Comparison of ENCODE assay signal across 8 cellular contexts in the genomic region with DNA sequence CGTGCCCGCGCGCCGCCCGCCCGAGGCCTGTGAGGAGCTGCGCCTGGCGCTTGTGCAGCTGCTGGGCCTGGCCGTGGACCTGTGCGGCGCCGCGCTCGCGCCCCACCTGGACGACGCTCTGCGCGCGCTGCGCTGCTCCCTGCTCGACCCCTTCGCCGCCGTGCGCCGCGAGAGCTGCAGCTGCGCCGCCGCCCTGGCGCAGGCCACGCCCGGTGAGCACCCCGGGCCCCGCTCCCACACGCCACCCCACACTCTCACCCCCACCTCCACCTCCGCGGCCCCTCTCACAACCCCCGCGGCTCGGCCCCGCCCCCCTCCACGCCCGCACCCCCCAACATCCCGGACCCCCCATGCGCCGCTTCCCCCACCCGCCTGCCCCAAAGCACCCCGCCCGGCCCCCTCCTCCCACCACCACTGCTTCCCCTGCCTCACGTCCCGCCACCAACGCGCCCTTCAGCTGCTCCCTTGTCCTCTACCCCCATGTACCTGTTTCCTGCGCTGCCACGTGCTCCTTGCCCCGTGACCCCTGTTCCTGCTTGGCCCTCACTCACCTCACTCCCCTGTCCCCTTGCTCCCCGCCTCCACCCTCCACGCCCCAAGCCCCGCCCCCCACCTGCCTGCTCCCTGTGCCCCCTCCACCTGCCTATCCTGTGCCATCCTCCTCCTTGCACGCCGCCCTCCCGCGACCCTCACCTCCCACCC. TPM values are rescaled to one million over a fixed set of nuclear protein-coding genes. Genes with fewer than 3 reads are reported as not detected.
DNase-seq lines count a peak whose midpoint lies in the region; ATAC-seq lines count a peak whose summit lies in the region.

Gene PRKAR1B (minus strand): TSS at position 178 of the 702 bp plus-strand sequence. CDS start 15,776 bp downstream, outside the sequence.

- H3K4me1 ChIP-seq in mucosa of stomach (ENCODE audit: control insufficient read depth, insufficient read depth, low read length): peaks cover 29% of the 10 kb centered on the region
- peaks cover 2 to 20% (median 18%) of the 10 kb centered on the region in 5 donors for H3K4me1 ChIP-seq in subcutaneous abdominal adipose tissue (ENCODE audit: control insufficient read depth in 5 of 5, insufficient read depth in 5 of 5, low read length in 5 of 5)

- intact Hi-C loops in activated CD4-positive, alpha-beta T cell treated with anti-CD3 and anti-CD28 coated beads, Interleukin-2, amount 10 ng/mL, durations not matched to agents 24 days and 14 days (cut with micrococcal nuclease): loop anchor here (2.0 kb wide), 2 partner anchors 206 to 578 kb away; no protein-coding TSS in a partner anchor

- peak within 1 kb of the TSS; percentile 96 for H3K27ac Mint-ChIP-seq in activated CD4-positive, alpha-beta T cell treated with anti-CD3 and anti-CD28 coated beads, Interleukin-2, amount 10 ng/mL, durations not matched to agents 24 days and 14 days

- H3K27ac ChIP-seq in subcutaneous abdominal adipose tissue (ENCODE audit: low read depth, low read length): no peak within 1 kb of the TSS

- H3K36me3 ChIP-seq in mucosa of stomach (ENCODE audit: control insufficient read depth, insufficient read depth, low read length): no peaks in the 10 kb centered on the region
- H3K36me3 ChIP-seq in subcutaneous abdominal adipose tissue (ENCODE audit: control insufficient read depth in 5 of 5, insufficient read depth in 5 of 5, low read length in 5 of 5): peaks cover 0 to 31% (median 26%) of the 10 kb centered on the region in 5 donors

- peaks cover 3% of the 10 kb centered on the region for H3K9me3 Mint-ChIP-seq in activated CD4-positive, alpha-beta T cell treated with anti-CD3 and anti-CD28 coated beads, Interleukin-2, amount 10 ng/mL, durations not matched to agents 24 days and 14 days

- H3K4me3 ChIP-seq in mucosa of stomach (ENCODE audit: low read length) (peak within 1 kb of the TSS; percentile 63), subcutaneous abdominal adipose tissue (ENCODE audit: low read depth in 1 of 5, low read length in 5 of 5) (peak within 1 kb of the TSS; percentile 64 to 83 (median 74))

- H3K4me3 Mint-ChIP-seq in activated CD4-positive, alpha-beta T cell treated with anti-CD3 and anti-CD28 coated beads, Interleukin-2, amount 10 ng/mL, durations not matched to agents 24 days and 14 days: peak within 1 kb of the TSS; percentile 95

- no peaks in the 10 kb centered on the region for H3K27me3 Mint-ChIP-seq in activated CD4-positive, alpha-beta T cell treated with anti-CD3 and anti-CD28 coated beads, Interleukin-2, amount 10 ng/mL, durations not matched to agents 24 days and 14 days

- in situ Hi-C loops in endometrial microvascular endothelial cells (cut with HindIII; ENCODE audit: inconsistent ontology term, low pct_unique_long_range_greater_than_20kb, low sequenced_read_pairs): no loop called here

- peaks cover 18% of the 10 kb centered on the region for H3K4me1 Mint-ChIP-seq in activated CD4-positive, alpha-beta T cell treated with anti-CD3 and anti-CD28 coated beads, Interleukin-2, amount 10 ng/mL, durations not matched to agents 24 days and 14 days

- peak; percentile 46 for ATAC-seq in GM21529 (IDR thresholded peaks at IDR 0.05; ENCODE audit: unreplicated experiment)

- DNase-seq in GF-D8 (lab: John Stamatoyannopoulos, UW) (peak; percentile 9), HuH-7 (ENCODE audit: low spot score) (peak; percentile 52), DMS153 (lab: John Stamatoyannopoulos, UW) (no peak)
- DNase-seq in activated CD4-positive, alpha-beta T cell treated with anti-CD3 and anti-CD28 coated beads, Interleukin-2, amount 10 ng/mL, durations not matched to agents 24 days and 14 days: peak; percentile 83

- H3K9ac ChIP-seq in mucosa of stomach (ENCODE audit: low read length): peak within 1 kb of the TSS; percentile 47
- peak within 1 kb of the TSS; percentile 16 to 82 (median 69) for H3K9ac ChIP-seq in subcutaneous abdominal adipose tissue (ENCODE audit: low read length in 5 of 5)

- H3K27me3 ChIP-seq in mucosa of stomach (ENCODE audit: control insufficient read depth, insufficient read depth, low read length) (no peaks in the 10 kb centered on the region), subcutaneous abdominal adipose tissue (ENCODE audit: control insufficient read depth in 5 of 5, insufficient read depth in 4 of 5, low read length in 5 of 5) (no peaks in the 10 kb centered on the region)

- no peaks in the 10 kb centered on the region for H3K9me3 ChIP-seq in mucosa of stomach (ENCODE audit: control insufficient read depth, low read length)
- no peaks in the 10 kb centered on the region for H3K9me3 ChIP-seq in subcutaneous abdominal adipose tissue (ENCODE audit: control insufficient read depth in 5 of 5, low read length in 5 of 5)

- peaks cover 45% of the 10 kb centered on the region for H3K36me3 Mint-ChIP-seq in activated CD4-positive, alpha-beta T cell treated with anti-CD3 and anti-CD28 coated beads, Interleukin-2, amount 10 ng/mL, durations not matched to agents 24 days and 14 days (ENCODE audit: low read depth)

RNA-seq across cellular contexts. Expression of gene PRKAR1B, which starts in this region (rescaled TPM):
- 39.4 and 47.0 TPM in 2 replicates for total RNA-seq in activated CD4-positive, alpha-beta T cell treated with anti-CD3 and anti-CD28 coated beads, Interleukin-2, amount 10 ng/mL, durations not matched to agents 24 days and 14 days
- 17.2 TPM for total RNA-seq in endometrial microvascular endothelial cells (ENCODE audit: inconsistent ontology term)
